ENCODE assay signal across 9 cellular contexts in the genomic region with DNA sequence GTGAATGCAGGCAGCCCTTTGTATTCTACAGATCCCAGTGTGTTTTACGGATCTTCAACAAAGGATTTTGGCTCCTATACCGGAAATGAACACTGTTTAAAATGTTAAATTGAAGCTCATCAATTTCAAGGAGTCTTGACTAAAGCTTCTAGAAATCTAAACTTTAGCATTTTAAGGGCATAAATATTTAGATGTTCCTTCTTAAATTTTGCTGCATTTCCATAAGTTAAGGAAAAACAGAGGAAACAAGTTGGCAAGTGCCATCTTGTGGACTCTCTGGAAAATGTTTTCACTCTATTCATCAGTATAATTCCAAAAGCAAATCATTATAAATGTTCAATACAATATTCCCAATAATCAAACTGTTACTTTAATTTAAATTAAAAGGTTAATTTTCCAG. TPM values are rescaled to one million over a fixed set of nuclear protein-coding genes. Genes with fewer than 3 reads are reported as not detected.
DNase-seq lines count a peak whose midpoint lies in the region; FAIRE-seq and TF ChIP-seq lines count a peak whose summit lies in the region.
"Had no signal": no experiment of that assay in that cellular context is flagged by ENCODE, and none has a peak within 500 bp of the region (broad histone marks: within the 10 kb centered on the region; RNA-seq: fewer than 3 reads in every experiment).

No MANE protein-coding gene starts in this region.

- no peaks in the 10 kb centered on the region for H3K9me3 Mint-ChIP-seq in activated T-cell treated with anti-CD3 and anti-CD28 coated beads, Interleukin-2, amount 50 U/mL, for 24 hours
- H3K9me3 Mint-ChIP-seq: activated CD4-positive, alpha-beta memory T cell treated with anti-CD3 and anti-CD28 coated beads for 36 hours had no signal

- DNase-seq in BJ (ENCODE audit: low read depth) (no peak), Kasumi-1 (lab: John Stamatoyannopoulos, UW) (peak; percentile 32 to 37), cardiac fibroblast (ENCODE audit: low read depth in 2 of 2) (peak; percentile 59 to 60), medulla oblongata (ENCODE audit: extremely low spot score) (peak; percentile 68), A172 (ENCODE audit: low spot score) (no peak), GM12891 (ENCODE audit: insufficient read length, low spot score) (no peak)
- DNase-seq in effector memory CD4-positive, alpha-beta T cell: no peak
- DNase-seq in activated T-cell treated with anti-CD3 and anti-CD28 coated beads, Interleukin-2, amount 50 U/mL, for 24 hours: no peak
- DNase-seq: activated CD4-positive, alpha-beta memory T cell treated with anti-CD3 and anti-CD28 coated beads for 36 hours had no signal

- no peaks in the 10 kb centered on the region for H3K36me3 ChIP-seq in BJ (ENCODE audit: control insufficient read depth, insufficient read depth, low read length)
- no peaks in the 10 kb centered on the region for H3K36me3 ChIP-seq in effector memory CD4-positive, alpha-beta T cell (ENCODE audit: control insufficient read depth, insufficient read depth, low read length)

- no peak for TF ChIP-seq POLR2A in GM12891 (IDR thresholded peaks at IDR 0.05; ENCODE audit: low read depth, low read length)

- TF ChIP-seq CTCF in BJ (IDR thresholded peaks at IDR 0.05; ENCODE audit: insufficient read depth, low read depth, low read length): peak; percentile 57
- TF ChIP-seq CTCF in cardiac fibroblast (IDR thresholded peaks at IDR 0.05; ENCODE audit: low read depth, low read length): peak; percentile 51

- no peaks in the 10 kb centered on the region for H3K36me3 Mint-ChIP-seq in activated T-cell treated with anti-CD3 and anti-CD28 coated beads, Interleukin-2, amount 50 U/mL, for 24 hours (ENCODE audit: low read depth)
- H3K36me3 Mint-ChIP-seq: activated CD4-positive, alpha-beta memory T cell treated with anti-CD3 and anti-CD28 coated beads for 36 hours had no signal

- H3K4me1 ChIP-seq in effector memory CD4-positive, alpha-beta T cell (ENCODE audit: control insufficient read depth, insufficient read depth, low read length, poor library complexity, severe bottlenecking): no peaks in the 10 kb centered on the region

- CTCF ChIA-PET in BJ (lab: Yijun Ruan, JAX): interaction anchor here (0.7 to 5.8 kb wide), 19 partner anchors 8 to 289 kb away, joined by 3 to 142 read pairs (median 3); partner anchors contain the start of gene CHRNA1

- no peaks in the 10 kb centered on the region for H3K9me3 ChIP-seq in effector memory CD4-positive, alpha-beta T cell (ENCODE audit: control insufficient read depth, low read length)

- H3K4me3 ChIP-seq in BJ (ENCODE audit: low read depth, low read length) (no peak overlapping the region), cardiac fibroblast (replicated peaks in 1 of 2; ENCODE audit: low read depth in 2 of 2, low read length in 2 of 2) (no peak overlapping the region)
- no peak overlapping the region for H3K4me3 ChIP-seq in effector memory CD4-positive, alpha-beta T cell (ENCODE audit: insufficient read depth, low read depth, low read length, poor library complexity, severe bottlenecking)

- H3K27ac Mint-ChIP-seq in activated T-cell treated with anti-CD3 and anti-CD28 coated beads, Interleukin-2, amount 50 U/mL, for 24 hours: no peak overlapping the region
- H3K27ac Mint-ChIP-seq: activated CD4-positive, alpha-beta memory T cell treated with anti-CD3 and anti-CD28 coated beads for 36 hours had no signal

- no peak for FAIRE-seq in GM12891 (lab: Jason Lieb, UNC)

- POLR2A ChIA-PET in BJ (lab: Charles Lee): no interaction called here

- H3K27ac ChIP-seq in effector memory CD4-positive, alpha-beta T cell (ENCODE audit: insufficient read depth, low read length, poor library complexity, severe bottlenecking): no peak overlapping the region

- H3K27me3 Mint-ChIP-seq in activated T-cell treated with anti-CD3 and anti-CD28 coated beads, Interleukin-2, amount 50 U/mL, for 24 hours: no peaks in the 10 kb centered on the region

- peaks cover 2% of the 10 kb centered on the region for H3K4me1 Mint-ChIP-seq in activated T-cell treated with anti-CD3 and anti-CD28 coated beads, Interleukin-2, amount 50 U/mL, for 24 hours (ENCODE audit: low read depth)

- H3K27me3 ChIP-seq in BJ (ENCODE audit: control insufficient read depth, insufficient read depth, low read length): no peaks in the 10 kb centered on the region
- no peaks in the 10 kb centered on the region for H3K27me3 ChIP-seq in effector memory CD4-positive, alpha-beta T cell (replicated peaks; ENCODE audit: control insufficient read depth, insufficient read depth, low read length, poor library complexity, severe bottlenecking)

- no peak overlapping the region for H3K4me3 Mint-ChIP-seq in activated T-cell treated with anti-CD3 and anti-CD28 coated beads, Interleukin-2, amount 50 U/mL, for 24 hours
- H3K4me3 Mint-ChIP-seq: activated CD4-positive, alpha-beta memory T cell treated with anti-CD3 and anti-CD28 coated beads for 36 hours had no signal

TF ChIP-seq in GM12891, 5 proteins besides CTCF, POLR2A, EP300 and RAD21:
- TF ChIP-seq TAF1 (IDR thresholded peaks at IDR 0.05; ENCODE audit: low read depth, low read length) (no peak), PAX5 (IDR thresholded peaks at IDR 0.05; ENCODE audit: insufficient read depth, low read length, severe bottlenecking) (no peak), POU2F2 (IDR thresholded peaks at IDR 0.05; ENCODE audit: low read depth, low read length) (no peak), SPI1 (IDR thresholded peaks at IDR 0.05; ENCODE audit: low read depth, low read length) (no peak), POLR2AphosphoS5 (IDR thresholded peaks at IDR 0.05; ENCODE audit: low read depth, low read length) (no peak)

RNA-seq across cellular contexts. Expression of gene CHN1, which starts 19.6 kb away (rescaled TPM):
- polyA plus RNA-seq in BJ (2011; rRNA removed): 93.0 and 167 TPM in 2 replicates
- polyA minus RNA-seq in BJ (2011; rRNA and poly(A)+ RNA removed): 52.2 and 52.8 TPM in 2 replicates
- 41.3 and 42.5 TPM in 2 replicates for total RNA-seq in A172 (2014; rRNA removed; shearing (Covaris generic))
- 0.17 TPM for polyA plus RNA-seq in GM12891 (2012; ENCODE audit: low read depth, missing spikeins)

Comparison
In these comparisons a context has a peak if more than half of its experiments do, and no peak if none do; other contexts are left out.
1. DNase-seq: peak in Kasumi-1 (2 of 2), cardiac fibroblast (2 of 2) and medulla oblongata (single experiment); none in BJ (single experiment), effector memory CD4-positive, alpha-beta T cell (0 of 3), A172 (single experiment), GM12891 (single experiment) and activated T-cell treated with anti-CD3 and anti-CD28 coated beads, Interleukin-2, amount 50 U/mL, for 24 hours (single experiment).